9 cellular contexts compared by ENCODE assay signal in the genomic region with DNA sequence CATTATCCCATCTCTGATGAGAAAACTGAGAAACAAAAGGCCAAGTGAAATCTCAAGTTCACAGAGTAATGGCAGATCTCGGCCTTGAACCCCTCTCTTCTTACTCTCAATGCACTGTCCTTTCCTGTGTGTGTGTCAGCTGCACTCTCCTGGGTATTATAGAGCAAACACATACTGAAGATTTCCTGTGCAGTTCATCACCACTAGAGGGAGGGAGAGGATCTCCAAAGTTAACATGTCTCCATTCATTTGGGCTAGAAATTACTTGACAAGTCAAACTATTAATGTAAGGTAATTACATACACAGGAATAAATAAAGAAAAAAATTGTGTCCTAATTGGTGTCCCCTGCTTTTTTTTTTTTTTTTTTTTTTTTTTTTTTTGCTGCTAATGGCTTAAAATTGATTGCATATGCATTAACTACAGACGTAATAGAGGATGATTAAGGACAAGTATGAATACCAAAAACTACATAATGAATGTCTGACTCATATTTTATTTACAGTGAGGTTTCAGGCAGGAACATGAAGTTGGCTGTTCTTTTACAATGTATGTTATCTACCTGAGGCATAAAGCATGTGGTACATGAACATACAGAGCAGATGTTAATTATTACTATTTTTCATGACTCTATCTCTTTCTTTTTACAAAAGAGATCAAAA.
A peak's percentile ranks its signal among the peaks of the same experiment; 100 is the strongest.
DNase-seq lines count a peak whose midpoint lies in the region; ATAC-seq, FAIRE-seq and TF ChIP-seq lines count a peak whose summit lies in the region.
"Had no signal": no experiment of that assay in that cellular context is flagged by ENCODE, and none has a peak within 500 bp of the region (broad histone marks: within the 10 kb centered on the region; RNA-seq: fewer than 3 reads in every experiment).

No MANE protein-coding gene starts in this region.

- in situ Hi-C loops in KBM-7 (cut with MboI; ENCODE audit: low pct_unique_long_range_greater_than_20kb, low sequenced_read_pairs): no loop called here
- in situ Hi-C loops in Panc1 (cut with HindIII; ENCODE audit: low pct_unique_long_range_greater_than_20kb, low sequenced_read_pairs): no loop called here

- no peak for TF ChIP-seq POLR2A in H54 (IDR thresholded peaks at IDR 0.05; ENCODE audit: low read depth, low read length)

- no peak overlapping the region for H4K8ac ChIP-seq in mesendoderm (ENCODE audit: low read depth, low read length)

- H3K4me1 Mint-ChIP-seq in T-helper 2 cell treated with Interferon-gamma antibody and Interleukin-4, amounts not matched to agents 5 μg/mL and 100 μg/mL, for 36 hours (ENCODE audit: low read depth): no peaks in the 10 kb centered on the region

- no peak overlapping the region for H3K27ac ChIP-seq in AG04450 (ENCODE audit: low read depth, low read length)
- peak overlapping the region; percentile 35; the same call in 1 of the 2 replicates for H3K27ac ChIP-seq in Panc1 (ENCODE audit: low read length)
- H3K27ac ChIP-seq in mesendoderm (ENCODE audit: low read depth, low read length): no peak overlapping the region
- H3K27ac ChIP-seq: skin epidermis had no signal

- no peak overlapping the region for H3K23ac ChIP-seq in mesendoderm (ENCODE audit: low read length)

- TF ChIP-seq CTCF in AG04450 (IDR thresholded peaks at IDR 0.05; ENCODE audit: low read depth, low read length): peak; percentile 90
- TF ChIP-seq CTCF in GM06990 (IDR thresholded peaks at IDR 0.05; ENCODE audit: insufficient read depth, low read length, poor library complexity, severe bottlenecking): peak; percentile 76
- TF ChIP-seq CTCF in Panc1 (IDR thresholded peaks at IDR 0.05): peak; percentile 84

- no peaks in the 10 kb centered on the region for H3K36me3 ChIP-seq in GM06990 (ENCODE audit: control insufficient read depth, insufficient read depth, low read length)
- H3K36me3 ChIP-seq in Panc1 (ENCODE audit: control insufficient read depth, insufficient read depth, low read length): no peaks in the 10 kb centered on the region
- no peaks in the 10 kb centered on the region for H3K36me3 ChIP-seq in mesendoderm (ENCODE audit: control insufficient read depth, insufficient read depth, low read length)

- H3K18ac ChIP-seq in mesendoderm (ENCODE audit: low read length): no peak overlapping the region

- H2AK5ac ChIP-seq in mesendoderm (ENCODE audit: low read length): no peak overlapping the region

- intact Hi-C loops in Panc1 (cut with micrococcal nuclease; ENCODE audit: unreplicated experiment): loop anchor here (1.0 to 10.0 kb wide), 6 partner anchors 664 to 1566 kb away; no protein-coding TSS in a partner anchor

- no peak overlapping the region for H4K5ac ChIP-seq in mesendoderm (ENCODE audit: low read length)

- peak; percentile 94 for FAIRE-seq in H54 (lab: Jason Lieb, UNC)

- ATAC-seq in Panc1: peak; percentile 95

- peaks cover 3% of the 10 kb centered on the region for H3K27me3 Mint-ChIP-seq in T-helper 2 cell treated with Interferon-gamma antibody and Interleukin-4, amounts not matched to agents 5 μg/mL and 100 μg/mL, for 36 hours (ENCODE audit: low read depth)

- no peak overlapping the region for H3K4me2 ChIP-seq in mesendoderm (ENCODE audit: low read length)

- POLR2A ChIA-PET in AG04450 (lab: Yijun Ruan, JAX) (interaction anchor here (0.8 kb wide), 1 partner anchor 1127 kb away, joined by 3 read pairs; no protein-coding TSS in a partner anchor), Panc1 (lab: Charles Lee) (no interaction called here)

- no peaks in the 10 kb centered on the region for H3K79me1 ChIP-seq in mesendoderm (ENCODE audit: low read length)

- no peak overlapping the region for H3K4me3 Mint-ChIP-seq in T-helper 2 cell treated with Interferon-gamma antibody and Interleukin-4, amounts not matched to agents 5 μg/mL and 100 μg/mL, for 36 hours

- BruUV-seq in Panc1 (replicated peaks; lab: Mats Ljungman, UMichigan): no TSS peak

- H3K4me1 ChIP-seq in Panc1 (ENCODE audit: control insufficient read depth, insufficient read depth, low read length): peaks cover 8% of the 10 kb centered on the region
- H3K4me1 ChIP-seq in mesendoderm (ENCODE audit: control insufficient read depth, low read depth, low read length): no peaks in the 10 kb centered on the region

- WGBS in mesendoderm (ENCODE audit: extremely low coverage, insufficient coverage, low lambda C conversion rate): no CpG with 5 or more reads among the region's 2 CpGs

- no peak overlapping the region for H3K4me3 ChIP-seq in AG04450 (ENCODE audit: low read depth, low read length)
- no peak overlapping the region for H3K4me3 ChIP-seq in GM06990 (replicated peaks; ENCODE audit: low read depth, low read length)
- no peak overlapping the region for H3K4me3 ChIP-seq in Panc1 (ENCODE audit: low read depth in 2 of 2, low read length in 2 of 2)
- no peak overlapping the region for H3K4me3 ChIP-seq in mesendoderm (ENCODE audit: low read length)
- H3K4me3 ChIP-seq: skin epidermis had no signal

- H3K9me3 Mint-ChIP-seq in T-helper 2 cell treated with Interferon-gamma antibody and Interleukin-4, amounts not matched to agents 5 μg/mL and 100 μg/mL, for 36 hours: no peaks in the 10 kb centered on the region

- no peak overlapping the region for H3K9ac ChIP-seq in mesendoderm (ENCODE audit: low read length)

- H3K27ac Mint-ChIP-seq in T-helper 2 cell treated with Interferon-gamma antibody and Interleukin-4, amounts not matched to agents 5 μg/mL and 100 μg/mL, for 36 hours: no peak overlapping the region

- H2BK15ac ChIP-seq in mesendoderm (replicated peaks; ENCODE audit: low read depth): no peak overlapping the region

- no peaks in the 10 kb centered on the region for H3K36me3 Mint-ChIP-seq in T-helper 2 cell treated with Interferon-gamma antibody and Interleukin-4, amounts not matched to agents 5 μg/mL and 100 μg/mL, for 36 hours (ENCODE audit: low read depth)

- H3K56ac ChIP-seq in mesendoderm (ENCODE audit: low read length): no peak overlapping the region

- H3K9me3 ChIP-seq in AG04450 (ENCODE audit: control insufficient read depth, insufficient read depth, low read length) (no peaks in the 10 kb centered on the region), Panc1 (ENCODE audit: control insufficient read depth, insufficient read depth, low read depth, low read length) (no peaks in the 10 kb centered on the region)

- H3K27me3 ChIP-seq in AG04450 (ENCODE audit: control insufficient read depth, insufficient read depth, low read length) (no peaks in the 10 kb centered on the region), GM06990 (replicated peaks; ENCODE audit: control insufficient read depth, insufficient read depth, low read length) (no peaks in the 10 kb centered on the region), Panc1 (ENCODE audit: control insufficient read depth, insufficient read depth, low read length) (no peaks in the 10 kb centered on the region), mesendoderm (ENCODE audit: insufficient read depth, low read length, poor library complexity) (no peaks in the 10 kb centered on the region)

- CTCF ChIA-PET in AG04450 (lab: Charles Lee) (interaction anchor here (0.6 to 2.3 kb wide), 25 partner anchors 10 to 1570 kb away, joined by 3 to 32 read pairs (median 4); a partner anchor contains a TSS), Panc1 (lab: Charles Lee) (interaction anchor here (0.6 to 0.7 kb wide), 3 partner anchors 547 to 1250 kb away, joined by 3 to 19 read pairs (median 7); no protein-coding TSS in a partner anchor)

- no peak overlapping the region for H2BK120ac ChIP-seq in mesendoderm (ENCODE audit: low read depth, low read length)

- no peak overlapping the region for H3K4ac ChIP-seq in mesendoderm (ENCODE audit: low read depth, low read length)

- no peak overlapping the region for H2BK5ac ChIP-seq in mesendoderm (ENCODE audit: low read length)

- H3K79me2 ChIP-seq in mesendoderm (ENCODE audit: control insufficient read depth, insufficient read depth, low read length): no peaks in the 10 kb centered on the region

- DNase-seq in AG04450 (ENCODE audit: low read depth, low spot score) (peak; percentile 56), GM06990 (ENCODE audit: extremely low read depth, insufficient read length) (no peak), H54 (ENCODE audit: insufficient read length, low spot score) (peak; percentile 9), KBM-7 (peak; percentile 72), Panc1 (ENCODE audit: low read depth, low spot score) (no peak), dermis blood vessel endothelial cell (peak; percentile 68), mesendoderm (peak; percentile 72)
- DNase-seq in T-helper 2 cell treated with Interferon-gamma antibody and Interleukin-4, amounts not matched to agents 5 μg/mL and 100 μg/mL, for 36 hours (ENCODE audit: low spot score): no peak

Comparison
In these comparisons a context has a peak if more than half of its experiments do, and no peak if none do; other contexts are left out.
1. DNase-seq: peak in AG04450 (single experiment), H54 (single experiment), KBM-7 (single experiment), dermis blood vessel endothelial cell (single experiment) and mesendoderm (single experiment); none in GM06990 (single experiment), Panc1 (single experiment) and T-helper 2 cell treated with Interferon-gamma antibody and Interleukin-4, amounts not matched to agents 5 μg/mL and 100 μg/mL, for 36 hours (single experiment).
2. Peak in every context shown above with its lines, with median percentiles within 50 percentile points of each other: CTCF ChIP-seq.